In the genomic region with DNA sequence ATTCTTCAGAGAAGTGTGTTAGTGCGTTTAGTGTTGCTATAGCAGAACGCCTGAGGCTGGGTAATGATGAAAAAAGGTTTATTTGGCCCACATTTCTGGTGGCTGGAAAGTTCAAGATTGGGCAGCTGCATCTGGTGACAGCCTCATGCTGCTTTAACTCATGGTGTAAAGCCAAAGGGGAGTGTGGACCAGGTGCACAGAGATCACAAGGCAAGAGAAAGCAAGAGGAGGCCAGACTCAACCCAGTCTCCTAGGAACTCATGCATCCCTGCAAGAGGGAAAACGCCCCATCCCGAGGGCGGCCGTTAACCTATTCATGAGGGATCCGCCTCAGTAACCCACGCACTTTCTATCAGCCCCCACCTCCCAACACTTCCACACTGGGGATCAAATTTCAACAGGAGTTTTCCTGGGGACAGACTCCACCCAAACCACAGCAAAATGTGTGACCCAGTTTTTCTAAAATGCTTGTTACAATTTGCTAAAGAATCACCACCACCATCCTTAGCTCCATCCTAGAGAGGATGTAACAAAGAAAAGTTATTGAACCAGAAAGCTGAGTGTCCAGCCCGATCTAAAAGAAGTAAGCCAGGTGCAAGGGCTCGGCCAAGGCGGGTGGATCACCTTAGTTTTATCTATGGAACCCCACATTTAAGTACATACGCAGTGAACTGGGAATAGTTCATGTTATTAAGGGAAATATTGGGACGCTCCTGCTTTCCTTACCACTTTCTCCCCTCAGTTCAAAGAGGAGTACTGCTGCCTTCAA, we compare ENCODE assay signal across 15 cellular contexts.
A peak's percentile ranks its signal among the peaks of the same experiment; 100 is the strongest.
DNase-seq lines count a peak whose midpoint lies in the region; ATAC-seq and TF ChIP-seq lines count a peak whose summit lies in the region.
"Had no signal": no experiment of that assay in that cellular context is flagged by ENCODE, and none has a peak within 500 bp of the region (broad histone marks: within the 10 kb centered on the region; RNA-seq: fewer than 3 reads in every experiment).

No MANE protein-coding gene starts in this region.

- H3K18ac ChIP-seq in neuronal stem cell (ENCODE audit: low read length) = no peak overlapping the region

- no peak overlapping the region for H3K27ac ChIP-seq in RWPE2 (ENCODE audit: poor library complexity, severe bottlenecking)
- peak overlapping the region; percentile 69 for H3K27ac ChIP-seq in cardiac muscle cell
- H3K27ac ChIP-seq in neuronal stem cell (replicated peaks; ENCODE audit: low read length) = no peak overlapping the region
- no peak overlapping the region for H3K27ac ChIP-seq in PC-9
- H3K27ac ChIP-seq: brain microvascular endothelial cell, esophagus squamous epithelium, tibial artery had no signal

- H2AFZ ChIP-seq in neuronal stem cell (ENCODE audit: low read length) (no peak overlapping the region), PC-9 (no peak overlapping the region)

- WGBS in neuronal stem cell (ENCODE audit: extremely low coverage in 2 of 2, insufficient read length in 2 of 2, insufficient replicate concordance in 1 of 2), 2 donors = no CpG with 5 or more reads among the region's 13 CpGs

- H4K20me1 ChIP-seq in PC-9 (ENCODE audit: insufficient read depth) = no peaks in the 10 kb centered on the region

- H4K8ac ChIP-seq in neuronal stem cell (ENCODE audit: low read depth, low read length) = no peak overlapping the region

- H3K4me3 Mint-ChIP-seq in Calu3 (ENCODE audit: low read depth, unreplicated experiment) = no peak overlapping the region

- peak overlapping the region; percentile 52 for H3K27ac Mint-ChIP-seq in Calu3 (ENCODE audit: unreplicated experiment)
- no peak overlapping the region for H3K27ac Mint-ChIP-seq in activated naive CD4-positive, alpha-beta T cell treated with anti-CD3 and anti-CD28 coated beads, Interleukin-2, amount 50 U/mL, for 72 hours

- H2BK120ac ChIP-seq in neuronal stem cell (ENCODE audit: low read depth, low read length) = no peak overlapping the region

- H2BK12ac ChIP-seq in neuronal stem cell (ENCODE audit: low read length) = no peak overlapping the region

- no peak overlapping the region for H4K91ac ChIP-seq in neuronal stem cell (ENCODE audit: low read depth, low read length, poor library complexity)

- H3K4me2 ChIP-seq in neuronal stem cell (ENCODE audit: insufficient read depth, low read length, poor library complexity, severe bottlenecking) = no peak overlapping the region
- no peak overlapping the region for H3K4me2 ChIP-seq in PC-9

- intact Hi-C loops in Calu3 (cut with micrococcal nuclease; ENCODE audit: unreplicated experiment) (loop anchor here (10.0 kb wide), 1 partner anchor 394 kb away; no protein-coding TSS in a partner anchor), PC-9 (cut with micrococcal nuclease; ENCODE audit: unreplicated experiment) (no loop called here)

- H3F3A ChIP-seq in PC-9 (ENCODE audit: insufficient read depth, low read depth) = 0 out of 2 replicates have a peak, but pooled peaks cover 7% of the 10 kb centered on the region

- peaks cover 24% of the 10 kb centered on the region for H3K4me1 Mint-ChIP-seq in Calu3 (ENCODE audit: low read depth, unreplicated experiment)

- no peak overlapping the region for H3K9ac ChIP-seq in neuronal stem cell (ENCODE audit: low read depth, low read length, poor library complexity)

- no peak overlapping the region for H3K4ac ChIP-seq in neuronal stem cell (ENCODE audit: low read length)

- no peak overlapping the region for H2BK15ac ChIP-seq in neuronal stem cell (ENCODE audit: low read length)

- H3K9me2 ChIP-seq in PC-9 (ENCODE audit: insufficient read depth) = no peaks in the 10 kb centered on the region

- DNase-seq in Calu3 (no peak), RWPE2 (ENCODE audit: low spot score) (no peak), cardiac muscle cell (ENCODE audit: low read depth in 1 of 2, low spot score in 1 of 2) (peak in 1 of 2 donors; percentile 58), nucleus accumbens (lab: John Stamatoyannopoulos, UW) (peak in 34 of 56 donors; percentile 26 to 75 (median 46)), neuronal stem cell (ENCODE audit: low spot score) (no peak), PC-9 (no peak)
- DNase-seq in activated naive CD4-positive, alpha-beta T cell treated with anti-CD3 and anti-CD28 coated beads, Interleukin-2, amount 50 U/mL, for 72 hours (ENCODE audit: low spot score in 2 of 2) = no peak
- no peak for DNase-seq in NK-92 treated with Interleukin-12 subunit alpha and Interleukin-12 subunit beta, amount 100 ng/mL, for 24 hours (lab: John Stamatoyannopoulos, UW)
- DNase-seq: AML-193, brain microvascular endothelial cell, esophagus squamous epithelium, IMR-90, left colon, NCI-H1930, tibial artery had no signal

- H3K27me3 ChIP-seq in RWPE2 (ENCODE audit: insufficient read depth, poor library complexity, severe bottlenecking) = no peaks in the 10 kb centered on the region
- H3K27me3 ChIP-seq in cardiac muscle cell = no peaks in the 10 kb centered on the region
- no peaks in the 10 kb centered on the region for H3K27me3 ChIP-seq in neuronal stem cell (ENCODE audit: control insufficient read depth in 3 of 3, insufficient read depth in 3 of 3, low read depth in 1 of 3, low read length in 3 of 3)
- no peaks in the 10 kb centered on the region for H3K27me3 ChIP-seq in PC-9 (ENCODE audit: insufficient read depth, low read depth)
- H3K27me3 ChIP-seq: brain microvascular endothelial cell, esophagus squamous epithelium, tibial artery had no signal

- BruUV-seq in Calu3 (replicated peaks; lab: Mats Ljungman, UMichigan) (no TSS peak), PC-9 (replicated peaks; lab: Mats Ljungman, UMichigan) (no TSS peak)

- POLR2A ChIA-PET in PC-9 (lab: Charles Lee; ENCODE audit: unreplicated experiment) = no interaction called here

- no peak overlapping the region for H2AK5ac ChIP-seq in neuronal stem cell (ENCODE audit: low read depth, low read length)

- no peak overlapping the region for H2BK5ac ChIP-seq in neuronal stem cell (ENCODE audit: low read length)

- peaks cover 13% of the 10 kb centered on the region for H3K4me1 ChIP-seq in RWPE2 (ENCODE audit: insufficient read depth, poor library complexity, severe bottlenecking)
- no peaks in the 10 kb centered on the region for H3K4me1 ChIP-seq in cardiac muscle cell (ENCODE audit: low read depth)
- peaks cover 4 to 10% of the 10 kb centered on the region in 2 donors for H3K4me1 ChIP-seq in neuronal stem cell (ENCODE audit: control insufficient read depth in 2 of 2, insufficient read depth in 1 of 2, low read depth in 1 of 2, low read length in 2 of 2)
- no peaks in the 10 kb centered on the region for H3K4me1 ChIP-seq in PC-9 (replicated peaks; ENCODE audit: insufficient read depth)

- CTCF ChIA-PET in Calu3 (lab: Charles Lee) = no interaction called here
- CTCF ChIA-PET in PC-9 (lab: Charles Lee) = no interaction called here

- H3K9me3 ChIP-seq in RWPE2 (ENCODE audit: severe bottlenecking) = no peaks in the 10 kb centered on the region
- no peaks in the 10 kb centered on the region for H3K9me3 ChIP-seq in cardiac muscle cell (ENCODE audit: low read depth)
- peaks cover 0 to 5% of the 10 kb centered on the region in 2 donors for H3K9me3 ChIP-seq in neuronal stem cell (replicated peaks in 1 of 2; ENCODE audit: control insufficient read depth in 2 of 2, insufficient read depth in 1 of 2, low read depth in 1 of 2, low read length in 2 of 2)
- no peaks in the 10 kb centered on the region for H3K9me3 ChIP-seq in PC-9 (ENCODE audit: insufficient read depth, low read depth)
- H3K9me3 ChIP-seq: esophagus squamous epithelium, tibial artery had no signal

- H3K27me3 Mint-ChIP-seq in Calu3 (ENCODE audit: unreplicated experiment) = no peaks in the 10 kb centered on the region

- H3K79me1 ChIP-seq in neuronal stem cell (ENCODE audit: low read depth, low read length) = no peaks in the 10 kb centered on the region

- H3K36me3 ChIP-seq in RWPE2 (ENCODE audit: low read depth) = peaks cover 13% of the 10 kb centered on the region
- H3K36me3 ChIP-seq in cardiac muscle cell = peaks cover 10% of the 10 kb centered on the region
- peaks cover 0 to 35% of the 10 kb centered on the region in 2 donors for H3K36me3 ChIP-seq in neuronal stem cell (replicated peaks in 1 of 2; ENCODE audit: control insufficient read depth in 2 of 2, insufficient read depth in 2 of 2, low read length in 2 of 2)
- H3K36me3 ChIP-seq in PC-9 (ENCODE audit: low read depth) = no peaks in the 10 kb centered on the region

- H3K9me3 Mint-ChIP-seq in Calu3 (ENCODE audit: low read depth, unreplicated experiment) = no peaks in the 10 kb centered on the region
- H3K9me3 Mint-ChIP-seq in activated naive CD4-positive, alpha-beta T cell treated with anti-CD3 and anti-CD28 coated beads, Interleukin-2, amount 50 U/mL, for 72 hours = peaks cover 0 to 4% of the 10 kb centered on the region in 2 donors

- ATAC-seq in RWPE2 (ENCODE audit: low read depth) = peak; percentile 19; the same call in 1 of the 3 replicates
- no peak for ATAC-seq in activated naive CD4-positive, alpha-beta T cell treated with anti-CD3 and anti-CD28 coated beads, Interleukin-2, amount 50 U/mL, for 72 hours
- ATAC-seq: left colon had no signal

- H3K36me3 Mint-ChIP-seq in Calu3 (ENCODE audit: insufficient read depth, unreplicated experiment) = peaks cover 45% of the 10 kb centered on the region
- no peaks in the 10 kb centered on the region for H3K36me3 Mint-ChIP-seq in activated naive CD4-positive, alpha-beta T cell treated with anti-CD3 and anti-CD28 coated beads, Interleukin-2, amount 50 U/mL, for 72 hours

- no peaks in the 10 kb centered on the region for H3K79me2 ChIP-seq in PC-9 (ENCODE audit: low read depth)

- no peak for TF ChIP-seq CTCF in Calu3 (IDR thresholded peaks at IDR 0.05; ENCODE audit: unreplicated experiment)
- TF ChIP-seq CTCF in RWPE2 (IDR thresholded peaks at IDR 0.05; ENCODE audit: poor library complexity, severe bottlenecking) = no peak
- TF ChIP-seq CTCF in cardiac muscle cell (IDR thresholded peaks at IDR 0.05; ENCODE audit: low read depth, low read length) = no peak
- no peak for TF ChIP-seq CTCF in PC-9 (conservative IDR thresholded peaks at IDR 0.05)

- no peak overlapping the region for H3K23ac ChIP-seq in neuronal stem cell (ENCODE audit: low read depth, low read length, poor library complexity)

- H3K4me3 ChIP-seq in RWPE2 (ENCODE audit: severe bottlenecking) = no peak overlapping the region
- H3K4me3 ChIP-seq in cardiac muscle cell = no peak overlapping the region
- H3K4me3 ChIP-seq in neuronal stem cell (ENCODE audit: low read length in 2 of 2) = no peak overlapping the region
- H3K4me3 ChIP-seq in PC-9 = no peak overlapping the region
- H3K4me3 ChIP-seq: esophagus squamous epithelium, tibial artery had no signal

- H3K14ac ChIP-seq in neuronal stem cell (ENCODE audit: low read length) = no peak overlapping the region

Comparison
In these comparisons a context has a peak if more than half of its experiments do, and no peak if none do; other contexts are left out.
1. DNase-seq: peak in nucleus accumbens (34 of 56); none in Calu3 (single experiment), RWPE2 (single experiment), neuronal stem cell (single experiment), activated naive CD4-positive, alpha-beta T cell treated with anti-CD3 and anti-CD28 coated beads, Interleukin-2, amount 50 U/mL, for 72 hours (0 of 2), NK-92 treated with Interleukin-12 subunit alpha and Interleukin-12 subunit beta, amount 100 ng/mL, for 24 hours (single experiment) and PC-9 (0 of 2).